Comparison of ENCODE assay signal across 8 cellular contexts in genomic region chr7:48089415-48089975, GRCh38. TPM values are rescaled to one million over a fixed set of nuclear protein-coding genes. Genes with fewer than 3 reads are reported as not detected.
DNase-seq lines count a peak whose midpoint lies in the region; ATAC-seq and TF ChIP-seq lines count a peak whose summit lies in the region.

No MANE protein-coding gene starts in this region.

- H3K4me3 ChIP-seq in hepatocyte, result peak overlapping the region; percentile 90
- peak overlapping the region; percentile 72 to 92 (median 79) for H3K4me3 ChIP-seq in sigmoid colon

- DNase-seq in NCI-H69 (lab: John Stamatoyannopoulos, UW) (peak; percentile 88), hepatocyte (ENCODE audit: low spot score) (peak; percentile 85), sigmoid colon (peak; percentile 85), NCI-H2107 treated with DMSO at 0.1 percent for 48 hours (lab: John Stamatoyannopoulos, UW; ENCODE audit: unreplicated experiment) (no peak), middle frontal gyrus (ENCODE audit: extremely low spot score, low spot score) (no peak)

- H3K4me2 ChIP-seq in hepatocyte, result peak overlapping the region; percentile 94

- ATAC-seq in GM18858 (IDR thresholded peaks at IDR 0.05; ENCODE audit: unreplicated experiment) (peak; percentile 2), HG02798 (IDR thresholded peaks at IDR 0.05; ENCODE audit: poor library complexity, unreplicated experiment) (peak; percentile 10)

- no peak for TF ChIP-seq CTCF in hepatocyte (IDR thresholded peaks at IDR 0.05; ENCODE audit: poor library complexity)
- TF ChIP-seq CTCF in sigmoid colon (IDR thresholded peaks at IDR 0.05), result no peak

- H3K4me3 Mint-ChIP-seq in activated naive CD8-positive, alpha-beta T cell, result peak overlapping the region; percentile 86

- no peaks in the 10 kb centered on the region for H3K36me3 ChIP-seq in hepatocyte (replicated peaks; ENCODE audit: insufficient read depth, low read depth)
- peaks cover 0 to 16% (median 0%) of the 10 kb centered on the region in 4 donors for H3K36me3 ChIP-seq in sigmoid colon

- peak overlapping the region; percentile 58 for H3K27ac Mint-ChIP-seq in activated naive CD8-positive, alpha-beta T cell

- no peaks in the 10 kb centered on the region for H3K79me2 ChIP-seq in hepatocyte

- peaks cover 5% of the 10 kb centered on the region for H3K36me3 Mint-ChIP-seq in activated naive CD8-positive, alpha-beta T cell

- H3K27ac ChIP-seq in hepatocyte (peak overlapping the region; percentile 93), sigmoid colon (peak overlapping the region; percentile 79 to 92 (median 86))

- H3K27me3 Mint-ChIP-seq in activated naive CD8-positive, alpha-beta T cell, result no peaks in the 10 kb centered on the region

- no peaks in the 10 kb centered on the region for H3K9me3 Mint-ChIP-seq in activated naive CD8-positive, alpha-beta T cell (ENCODE audit: low read depth)

- H3K4me1 Mint-ChIP-seq in activated naive CD8-positive, alpha-beta T cell (ENCODE audit: low read depth), result peaks cover 74% of the 10 kb centered on the region

- no peak for TF ChIP-seq EP300 in sigmoid colon (IDR thresholded peaks at IDR 0.05)

- H4K20me1 ChIP-seq in hepatocyte (ENCODE audit: insufficient read depth, poor library complexity, severe bottlenecking), result no peaks in the 10 kb centered on the region

- no peaks in the 10 kb centered on the region for H3K9me2 ChIP-seq in hepatocyte (replicated peaks; ENCODE audit: insufficient read depth)

- WGBS in hepatocyte (ENCODE audit: low lambda C conversion rate, missing lambda C conversion rate), result under 1% methylated on average over 30 of the region's 53 CpGs
- 1 to 2% methylated on average over 53 of the region's 53 CpGs for WGBS in sigmoid colon, 2 donors

- H3K9me3 ChIP-seq in hepatocyte (ENCODE audit: low read depth), result no peaks in the 10 kb centered on the region
- no peaks in the 10 kb centered on the region for H3K9me3 ChIP-seq in sigmoid colon

- peaks cover 12% of the 10 kb centered on the region for H3K4me1 ChIP-seq in hepatocyte (ENCODE audit: insufficient read depth)
- peaks cover 0 to 19% (median 15%) of the 10 kb centered on the region in 4 donors for H3K4me1 ChIP-seq in sigmoid colon

- intact Hi-C loops in sigmoid colon (cut with DNase I), result loop anchor here (1.0 kb wide), 1 partner anchor 110 kb away; the partner anchor contains the start of gene HUS1

- H2AFZ ChIP-seq in hepatocyte, result peak overlapping the region; percentile 87

- TF ChIP-seq POLR2A in sigmoid colon (IDR thresholded peaks at IDR 0.05), result no peak

- H3K27me3 ChIP-seq in hepatocyte (no peaks in the 10 kb centered on the region), sigmoid colon (no peaks in the 10 kb centered on the region)

RNA-seq across cellular contexts. Expression of gene UPP1, which starts 0.4 kb away (rescaled TPM):
- total RNA-seq in hepatocyte (12.7 and 14.6 TPM in 2 replicates), sigmoid colon (10 to 100 TPM; 10.2 to 17.1 (median 14.9) TPM)
- polyA plus RNA-seq in hepatocyte (38.7 and 50.2 TPM in 2 replicates), sigmoid colon (100 to 1,000 TPM in 1 of 3 donors, 10 to 100 TPM in 2; 61.3 to 136 (median 89.8) TPM)

RNA-seq across cellular contexts. Expression of gene C7orf57, which starts 54.2 kb away (rescaled TPM):
- total RNA-seq in hepatocyte, result 0.43 TPM in 1 of 2 replicates, not detected in the other
- not detected in 2 replicates for polyA plus RNA-seq in hepatocyte
- total RNA-seq in sigmoid colon, result not detected
- polyA plus RNA-seq in sigmoid colon, result not detected

Comparison
In these comparisons a context has a peak if more than half of its experiments do, and no peak if none do; other contexts are left out.
1. DNase-seq: peak in NCI-H69 (single experiment), hepatocyte (single experiment) and sigmoid colon (single experiment); none in NCI-H2107 treated with DMSO at 0.1 percent for 48 hours (single experiment) and middle frontal gyrus (single experiment).